ENCODE assay signal across 19 cellular contexts in genomic region chr19:5254944-5255343, GRCh38.
A peak's percentile ranks its signal among the peaks of the same experiment; 100 is the strongest.
DNase-seq lines count a peak whose midpoint lies in the region; ATAC-seq, FAIRE-seq and TF ChIP-seq lines count a peak whose summit lies in the region.
"Had no signal": no experiment of that assay in that cellular context is flagged by ENCODE, and none has a peak within 500 bp of the region (broad histone marks: within the 10 kb centered on the region; RNA-seq: fewer than 3 reads in every experiment).

No MANE protein-coding gene starts in this region.

- H4K20me1 ChIP-seq in HepG2 (ENCODE audit: insufficient read depth, low read length), result no peaks in the 10 kb centered on the region
- H4K20me1 ChIP-seq: BLaER1 had no signal

- H3K4me3 ChIP-seq in HepG2 (replicated peaks in 1 of 3; ENCODE audit: insufficient read depth in 1 of 3, low read depth in 2 of 3, low read length in 3 of 3), result no peak overlapping the region
- H3K4me3 ChIP-seq in right lobe of liver, result no peak overlapping the region
- H3K4me3 ChIP-seq in kidney (ENCODE audit: low read length in 2 of 2), result no peak overlapping the region
- no peak overlapping the region for H3K4me3 ChIP-seq in CD8-positive, alpha-beta memory T cell (ENCODE audit: low read length)
- H3K4me3 ChIP-seq: BLaER1, GM23248 had no signal

- DNase-seq in HepG2 (ENCODE audit: low spot score), result no peak
- DNase-seq in right lobe of liver, result no peak
- peak; percentile 4 for DNase-seq in kidney
- no peak for DNase-seq in activated T-helper 2 cell treated with anti-CD3 and anti-CD28 coated beads, Interferon-gamma antibody, Interleukin-2, Interleukin-4, amounts not matched to agents 10 μg/mL and 5 μg/mL and 100 μg/mL, durations not matched to agents 14 hours and 24 hours and 36 hours (ENCODE audit: low spot score)
- DNase-seq in NCI-H146 treated with DMSO at 0.1 percent for 48 hours (lab: John Stamatoyannopoulos, UW; ENCODE audit: unreplicated experiment), result no peak
- no peak for DNase-seq in CD8-positive, alpha-beta memory T cell
- DNase-seq: 8988T; Calu3; CD4-positive, alpha-beta memory T cell; DMS79 treated with DMSO at 0.1 percent for 48 hours; GF-D8 had no signal

- CTCF ChIA-PET in HepG2 (lab: Yijun Ruan, JAX; ENCODE audit: low intra/inter-chr PET ratio, low total read pairs), result no interaction called here
- CTCF ChIA-PET in CD8-positive, alpha-beta memory T cell (lab: Charles Lee), result no interaction called here

- no peaks in the 10 kb centered on the region for H3K27me3 ChIP-seq in HepG2 (ENCODE audit: control insufficient read depth in 1 of 2, insufficient read depth in 2 of 2, low read length in 2 of 2)
- H3K27me3 ChIP-seq in right lobe of liver, result no peaks in the 10 kb centered on the region
- no peaks in the 10 kb centered on the region for H3K27me3 ChIP-seq in CD8-positive, alpha-beta memory T cell (ENCODE audit: insufficient read depth, low read length, poor library complexity, severe bottlenecking)
- H3K27me3 ChIP-seq: BLaER1 had no signal

- H3K4me2 ChIP-seq in HepG2 (ENCODE audit: low read depth, low read length), result no peak overlapping the region
- H3K4me2 ChIP-seq: BLaER1 had no signal

- H3K27ac Mint-ChIP-seq in activated T-helper 2 cell treated with anti-CD3 and anti-CD28 coated beads, Interferon-gamma antibody, Interleukin-2, Interleukin-4, amounts not matched to agents 10 μg/mL and 5 μg/mL and 100 μg/mL, durations not matched to agents 14 hours and 24 hours and 36 hours, result no peak overlapping the region
- H3K27ac Mint-ChIP-seq in CD8-positive, alpha-beta memory T cell, result peak overlapping the region in 1 of 8 donors; percentile 22
- H3K27ac Mint-ChIP-seq: CD14-positive monocyte, IgD-negative memory B cell had no signal

- H3K4me3 Mint-ChIP-seq in activated T-helper 2 cell treated with anti-CD3 and anti-CD28 coated beads, Interferon-gamma antibody, Interleukin-2, Interleukin-4, amounts not matched to agents 10 μg/mL and 5 μg/mL and 100 μg/mL, durations not matched to agents 14 hours and 24 hours and 36 hours (ENCODE audit: low read depth), result no peak overlapping the region
- no peak overlapping the region for H3K4me3 Mint-ChIP-seq in CD8-positive, alpha-beta memory T cell
- H3K4me3 Mint-ChIP-seq: CD14-positive monocyte; CD4-positive, alpha-beta memory T cell had no signal

- TF ChIP-seq CTCF in HepG2 (CRISPR knock-in tag; IDR thresholded peaks at IDR 0.05) (no peak), right lobe of liver (IDR thresholded peaks at IDR 0.05) (no peak), kidney (IDR thresholded peaks at IDR 0.05; ENCODE audit: borderline replicate concordance, extremely low read depth, insufficient read depth) (no peak)

- H3K4me1 Mint-ChIP-seq in activated T-helper 2 cell treated with anti-CD3 and anti-CD28 coated beads, Interferon-gamma antibody, Interleukin-2, Interleukin-4, amounts not matched to agents 10 μg/mL and 5 μg/mL and 100 μg/mL, durations not matched to agents 14 hours and 24 hours and 36 hours (ENCODE audit: low read depth), result no peaks in the 10 kb centered on the region
- H3K4me1 Mint-ChIP-seq in CD8-positive, alpha-beta memory T cell, result no peaks in the 10 kb centered on the region
- H3K4me1 Mint-ChIP-seq: CD14-positive monocyte; CD4-positive, alpha-beta memory T cell; IgD-negative memory B cell had no signal

- H3K27ac ChIP-seq in HepG2 (ENCODE audit: extremely low read length, insufficient read depth, low read length), result no peak overlapping the region
- no peak overlapping the region for H3K27ac ChIP-seq in right lobe of liver
- H3K27ac ChIP-seq in cingulate gyrus (ENCODE audit: low read depth, low read length), result peak overlapping the region; percentile 77
- H3K27ac ChIP-seq in kidney (ENCODE audit: low read depth in 2 of 2, low read length in 2 of 2), result no peak overlapping the region
- no peak overlapping the region for H3K27ac ChIP-seq in CD8-positive, alpha-beta memory T cell (ENCODE audit: low read depth, low read length)
- H3K27ac ChIP-seq: BLaER1, GM23248 had no signal

- 100% methylated on average over 1 of the region's 1 CpG for WGBS in HepG2 (ENCODE audit: low lambda C conversion rate)
- WGBS in right lobe of liver (ENCODE audit: insufficient coverage, low coverage, low lambda C conversion rate, missing lambda C conversion rate), result 100% methylated on average over 1 of the region's 1 CpG

- H3K9ac ChIP-seq in HepG2 (ENCODE audit: insufficient read depth, low read depth, low read length), result no peak overlapping the region
- no peak overlapping the region for H3K9ac ChIP-seq in kidney (ENCODE audit: low read length in 2 of 2)
- H3K9ac ChIP-seq: BLaER1, GM23248 had no signal

- H3K27me3 Mint-ChIP-seq in activated T-helper 2 cell treated with anti-CD3 and anti-CD28 coated beads, Interferon-gamma antibody, Interleukin-2, Interleukin-4, amounts not matched to agents 10 μg/mL and 5 μg/mL and 100 μg/mL, durations not matched to agents 14 hours and 24 hours and 36 hours (ENCODE audit: low read depth), result no peaks in the 10 kb centered on the region
- peaks cover 0 to 2% of the 10 kb centered on the region in 2 donors for H3K27me3 Mint-ChIP-seq in CD8-positive, alpha-beta memory T cell
- H3K27me3 Mint-ChIP-seq: CD4-positive, alpha-beta memory T cell; IgD-negative memory B cell had no signal

- no peak for TF ChIP-seq EP300 in HepG2 (IDR thresholded peaks at IDR 0.05; ENCODE audit: low read depth in 2 of 2, low read length in 2 of 2)
- TF ChIP-seq EP300 in HepG2 (CRISPR knock-in tag; IDR thresholded peaks at IDR 0.05; ENCODE audit: borderline replicate concordance), result no peak

- ATAC-seq in HepG2 (no peak), right lobe of liver (no peak)

- peaks cover 3 to 25% of the 10 kb centered on the region in 2 experiments; a peak in 4 of 5 replicates for H3K36me3 ChIP-seq in HepG2 (replicated peaks in 1 of 2; ENCODE audit: control insufficient read depth in 1 of 2, insufficient read depth in 2 of 2, low read length in 2 of 2)
- H3K36me3 ChIP-seq in right lobe of liver, result no peaks in the 10 kb centered on the region
- peaks cover 5 to 14% of the 10 kb centered on the region in 2 donors for H3K36me3 ChIP-seq in kidney (ENCODE audit: control insufficient read depth in 1 of 2, insufficient read depth in 2 of 2, low read length in 2 of 2)
- no peaks in the 10 kb centered on the region for H3K36me3 ChIP-seq in CD8-positive, alpha-beta memory T cell (ENCODE audit: insufficient read depth, low read length)

- no peaks in the 10 kb centered on the region for H3K79me2 ChIP-seq in HepG2 (ENCODE audit: insufficient read depth, low read length)

- H3K9me3 ChIP-seq in HepG2 (ENCODE audit: low read length) (peaks cover 9% of the 10 kb centered on the region), right lobe of liver (peaks cover 0 to 2% (median 0%) of the 10 kb centered on the region in 4 donors), kidney (ENCODE audit: control insufficient read depth in 1 of 2, low read length in 2 of 2) (peaks cover 0 to 12% of the 10 kb centered on the region in 2 donors)
- peaks cover 7% of the 10 kb centered on the region for H3K9me3 ChIP-seq in CD8-positive, alpha-beta memory T cell (ENCODE audit: low read length)

- TF ChIP-seq POLR2A in HepG2 (IDR thresholded peaks at IDR 0.05; ENCODE audit: insufficient read depth in 1 of 2, low read depth in 2 of 2, low read length in 2 of 2) (no peak), right lobe of liver (IDR thresholded peaks at IDR 0.05) (no peak)

- FAIRE-seq in HepG2 (lab: Jason Lieb, UNC), result no peak
- FAIRE-seq in kidney (lab: Jason Lieb, UNC), result no peak
- FAIRE-seq: GM19239, H54, HTR-8/SVneo had no signal

- TF ChIP-seq RAD21 in HepG2 (CRISPR knock-in tag; IDR thresholded peaks at IDR 0.05), result no peak

- no TSS peak for BruUV-seq in HepG2 (replicated peaks; lab: Mats Ljungman, UMichigan)

- in situ Hi-C loops in HepG2 (cut with HindIII; ENCODE audit: extremely low pct_ligation_motif_present, low pct_unique_long_range_greater_than_20kb), result no loop called here

- peaks cover 2% of the 10 kb centered on the region for H3K36me3 Mint-ChIP-seq in activated T-helper 2 cell treated with anti-CD3 and anti-CD28 coated beads, Interferon-gamma antibody, Interleukin-2, Interleukin-4, amounts not matched to agents 10 μg/mL and 5 μg/mL and 100 μg/mL, durations not matched to agents 14 hours and 24 hours and 36 hours (ENCODE audit: low read depth)
- H3K36me3 Mint-ChIP-seq in CD8-positive, alpha-beta memory T cell, result peaks cover 0 to 5% (median 0%) of the 10 kb centered on the region in 3 donors
- H3K36me3 Mint-ChIP-seq: CD14-positive monocyte; CD4-positive, alpha-beta memory T cell had no signal

- POLR2A ChIA-PET in HepG2 (lab: Yijun Ruan, JAX), result no interaction called here
- POLR2A ChIA-PET in CD8-positive, alpha-beta memory T cell (lab: Charles Lee), result no interaction called here

- peaks cover 13% of the 10 kb centered on the region for H3K4me1 ChIP-seq in HepG2 (ENCODE audit: insufficient read depth, low read length)
- H3K4me1 ChIP-seq in right lobe of liver, result no peaks in the 10 kb centered on the region
- no peaks in the 10 kb centered on the region for H3K4me1 ChIP-seq in kidney (ENCODE audit: control insufficient read depth in 1 of 2, insufficient read depth in 1 of 2, low read depth in 1 of 2, low read length in 2 of 2)
- no peaks in the 10 kb centered on the region for H3K4me1 ChIP-seq in CD8-positive, alpha-beta memory T cell (ENCODE audit: insufficient read depth, low read length)
- H3K4me1 ChIP-seq: BLaER1 had no signal

- H2AFZ ChIP-seq in HepG2 (ENCODE audit: low read length), result no peak overlapping the region
- H2AFZ ChIP-seq: GM23248 had no signal

- intact Hi-C loops in HepG2 (cut with micrococcal nuclease; ENCODE audit: unreplicated experiment), result no loop called here
- intact Hi-C loops in right lobe of liver (cut with DNase I), result no loop called here
- intact Hi-C loops in kidney (cut with DNase I), result no loop called here
- intact Hi-C loops in activated T-helper 2 cell treated with anti-CD3 and anti-CD28 coated beads, Interferon-gamma antibody, Interleukin-2, Interleukin-4, amounts not matched to agents 10 μg/mL and 5 μg/mL and 100 μg/mL, durations not matched to agents 14 hours and 24 hours and 36 hours (cut with micrococcal nuclease), result no loop called here

- peaks cover 24% of the 10 kb centered on the region for H3K9me3 Mint-ChIP-seq in activated T-helper 2 cell treated with anti-CD3 and anti-CD28 coated beads, Interferon-gamma antibody, Interleukin-2, Interleukin-4, amounts not matched to agents 10 μg/mL and 5 μg/mL and 100 μg/mL, durations not matched to agents 14 hours and 24 hours and 36 hours
- H3K9me3 Mint-ChIP-seq in CD8-positive, alpha-beta memory T cell, result peaks cover 16 to 30% (median 26%) of the 10 kb centered on the region in 5 donors
